Comparison of ENCODE assay signal across 14 cellular contexts in genomic region chr7:79741684-79742083, GRCh38.
DNase-seq lines count a peak whose midpoint lies in the region; FAIRE-seq and TF ChIP-seq lines count a peak whose summit lies in the region.
"Had no signal": no experiment of that assay in that cellular context is flagged by ENCODE, and none has a peak within 500 bp of the region (broad histone marks: within the 10 kb centered on the region; RNA-seq: fewer than 3 reads in every experiment).

No MANE protein-coding gene starts in this region.

- H3K18ac ChIP-seq in H9 (ENCODE audit: insufficient read length, low read depth, low read length) = no peak overlapping the region

- no peaks in the 10 kb centered on the region for H3K4me1 Mint-ChIP-seq in H9
- no peaks in the 10 kb centered on the region for H3K4me1 Mint-ChIP-seq in osteocyte (ENCODE audit: unreplicated experiment)
- H3K4me1 Mint-ChIP-seq: nephron had no signal

- H3K27ac Mint-ChIP-seq in H9 (no peak overlapping the region), osteocyte (ENCODE audit: unreplicated experiment) (no peak overlapping the region)
- H3K27ac Mint-ChIP-seq: activated T-cell treated with anti-CD3 and anti-CD28 coated beads, Interleukin-2, amount 50 U/mL, for 24 hours; nephron had no signal

- TF ChIP-seq CTCF in H9 (conservative IDR thresholded peaks at IDR 0.05) (peak; percentile 52), PC-9 (conservative IDR thresholded peaks at IDR 0.05) (peak; percentile 66), epithelial cell of proximal tubule (conservative IDR thresholded peaks at IDR 0.05; ENCODE audit: low read depth, low read length) (peak; percentile 54), osteocyte (IDR thresholded peaks at IDR 0.05) (peak; percentile 25), kidney (IDR thresholded peaks at IDR 0.05; ENCODE audit: borderline replicate concordance, extremely low read depth, insufficient read depth) (no peak)

- H2BK120ac ChIP-seq in H9 (ENCODE audit: low read depth, low read length, poor library complexity, severe bottlenecking) = no peak overlapping the region

- DNase-seq in H9 (no peak), PC-9 (no peak), epithelial cell of proximal tubule (ENCODE audit: low read depth) (no peak), osteocyte (ENCODE audit: extremely low spot score, unreplicated experiment) (no peak), kidney (no peak), NCI-H2171 treated with DMSO at 0.1 percent for 48 hours (lab: John Stamatoyannopoulos, UW) (no peak)
- DNase-seq in activated effector memory CD4-positive, alpha-beta T cell treated with Interleukin-2 at 50 U/mL for 16 hours = no peak
- DNase-seq: activated CD4-positive, CD25-positive, alpha-beta regulatory T cell; activated T-cell treated with anti-CD3 and anti-CD28 coated beads, Interleukin-2, amount 50 U/mL, for 24 hours; NCI-H146; NCI-H774; small intestine; thyroid gland had no signal

- no peak overlapping the region for H2BK15ac ChIP-seq in H9 (ENCODE audit: low read depth, low read length)

- H3K79me2 ChIP-seq in H9 (ENCODE audit: insufficient read depth, low read length) (no peaks in the 10 kb centered on the region), PC-9 (ENCODE audit: low read depth) (no peaks in the 10 kb centered on the region)

- BruUV-seq in PC-9 (replicated peaks; lab: Mats Ljungman, UMichigan) = no TSS peak

- no peak overlapping the region for H3K9ac ChIP-seq in H9 (ENCODE audit: extremely low read depth, insufficient read length, low read length)
- no peak overlapping the region for H3K9ac ChIP-seq in kidney (ENCODE audit: low read length in 2 of 2)

- peaks cover 4% of the 10 kb centered on the region; the same call in 1 of the 2 replicates for H3K9me2 ChIP-seq in PC-9 (ENCODE audit: insufficient read depth)

- H3K4me3 ChIP-seq in PC-9 (no peak overlapping the region), epithelial cell of proximal tubule (ENCODE audit: low read depth, low read length) (no peak overlapping the region), kidney (ENCODE audit: low read length in 2 of 2) (no peak overlapping the region)
- H3K4me3 ChIP-seq: thyroid gland had no signal

- H4K20me1 ChIP-seq in H9 (ENCODE audit: control insufficient read depth, insufficient read depth, insufficient read length) (no peaks in the 10 kb centered on the region), PC-9 (ENCODE audit: insufficient read depth) (0 out of 2 replicates have a peak, but pooled peaks cover 2% of the 10 kb centered on the region)

- H2AK5ac ChIP-seq in H9 (ENCODE audit: insufficient read length, low read length) = no peak overlapping the region

- H2AFZ ChIP-seq in H9 (ENCODE audit: low read length) (no peak overlapping the region), PC-9 (peak overlapping the region; percentile 23; the same call in 1 of the 2 replicates)

- H3K4me2 ChIP-seq in H9 (ENCODE audit: insufficient read depth, insufficient read length, low read length) (no peak overlapping the region), PC-9 (no peak overlapping the region)

- H3K36me3 ChIP-seq in PC-9 (ENCODE audit: low read depth) = no peaks in the 10 kb centered on the region
- H3K36me3 ChIP-seq in kidney (ENCODE audit: control insufficient read depth in 1 of 2, insufficient read depth in 2 of 2, low read length in 2 of 2) = no peaks in the 10 kb centered on the region
- H3K36me3 ChIP-seq: thyroid gland had no signal

- no peak overlapping the region for H4K8ac ChIP-seq in H9 (replicated peaks; ENCODE audit: insufficient read length, low read depth, low read length)

- H3T11ph ChIP-seq in H9 (ENCODE audit: low read length) = no peak overlapping the region

- H3F3A ChIP-seq in PC-9 (ENCODE audit: insufficient read depth, low read depth) = no peaks in the 10 kb centered on the region

- H3K9me3 ChIP-seq in H9 (ENCODE audit: control insufficient read depth, low read depth, low read length) (no peaks in the 10 kb centered on the region), PC-9 (ENCODE audit: insufficient read depth, low read depth) (no peaks in the 10 kb centered on the region), kidney (ENCODE audit: control insufficient read depth in 1 of 2, low read length in 2 of 2) (no peaks in the 10 kb centered on the region)
- H3K9me3 ChIP-seq: thyroid gland had no signal

- H3K14ac ChIP-seq in H9 (ENCODE audit: insufficient read depth, low read length) = no peak overlapping the region

- H3K36me3 Mint-ChIP-seq in H9 (ENCODE audit: insufficient read depth in 1 of 3, low read depth in 3 of 3) (no peaks in the 10 kb centered on the region), osteocyte (ENCODE audit: unreplicated experiment) (no peaks in the 10 kb centered on the region)

- H3K4me3 Mint-ChIP-seq in H9 (no peak overlapping the region), osteocyte (ENCODE audit: unreplicated experiment) (no peak overlapping the region)
- H3K4me3 Mint-ChIP-seq: activated T-cell treated with anti-CD3 and anti-CD28 coated beads, Interleukin-2, amount 50 U/mL, for 24 hours; nephron had no signal

- H2BK12ac ChIP-seq in H9 (ENCODE audit: insufficient read length, low read depth, low read length) = no peak overlapping the region

- FAIRE-seq in kidney (lab: Jason Lieb, UNC) = no peak
- FAIRE-seq: small intestine had no signal

- H3K9me3 Mint-ChIP-seq in H9 (no peaks in the 10 kb centered on the region), osteocyte (ENCODE audit: unreplicated experiment) (no peaks in the 10 kb centered on the region)

- no peak overlapping the region for H2BK20ac ChIP-seq in H9 (ENCODE audit: low read depth, low read length, poor library complexity, severe bottlenecking)

- no peak overlapping the region for H3K27ac ChIP-seq in H9 (ENCODE audit: insufficient read length, low read depth, low read length)
- H3K27ac ChIP-seq in PC-9 = no peak overlapping the region
- H3K27ac ChIP-seq in kidney (ENCODE audit: low read depth in 2 of 2, low read length in 2 of 2) = no peak overlapping the region
- H3K27ac ChIP-seq: thyroid gland had no signal

- H3K4me1 ChIP-seq in H9 (ENCODE audit: insufficient read depth, low read length) (no peaks in the 10 kb centered on the region), PC-9 (replicated peaks; ENCODE audit: insufficient read depth) (no peaks in the 10 kb centered on the region), kidney (ENCODE audit: control insufficient read depth in 1 of 2, insufficient read depth in 1 of 2, low read depth in 1 of 2, low read length in 2 of 2) (no peaks in the 10 kb centered on the region)
- H3K4me1 ChIP-seq: thyroid gland had no signal

- no peak overlapping the region for H3K23ac ChIP-seq in H9 (ENCODE audit: insufficient read length, low read depth, low read length)

- no peaks in the 10 kb centered on the region for H3K79me1 ChIP-seq in H9 (ENCODE audit: insufficient read depth, low read depth, low read length, poor library complexity, severe bottlenecking)

- H3K23me2 ChIP-seq in H9 (ENCODE audit: insufficient read length, low read depth, low read length, poor library complexity, severe bottlenecking) = no peaks in the 10 kb centered on the region

- H3K56ac ChIP-seq in H9 (ENCODE audit: insufficient read length, low read depth, low read length) = no peak overlapping the region

- no peak overlapping the region for H4K5ac ChIP-seq in H9 (ENCODE audit: insufficient read length, low read depth, low read length)

- no peak overlapping the region for H3K4ac ChIP-seq in H9 (ENCODE audit: low read depth, low read length)

- CTCF ChIA-PET in PC-9 (lab: Charles Lee) = interaction anchor here (0.6 to 0.8 kb wide), 2 partner anchors 259 to 443 kb away, joined by 4 to 7 read pairs; no protein-coding TSS in a partner anchor

- no peak overlapping the region for H2BK5ac ChIP-seq in H9 (ENCODE audit: insufficient read length, low read length)

- intact Hi-C loops in PC-9 (cut with micrococcal nuclease; ENCODE audit: unreplicated experiment) = loop anchor here (1.0 kb wide), 2 partner anchors 443 to 469 kb away; no protein-coding TSS in a partner anchor
- intact Hi-C loops in kidney (cut with DNase I) = no loop called here

- no peaks in the 10 kb centered on the region; the same call in 1 of the 2 replicates for H3K27me3 Mint-ChIP-seq in H9 (ENCODE audit: low read depth)
- H3K27me3 Mint-ChIP-seq in osteocyte (ENCODE audit: unreplicated experiment) = peaks cover 9% of the 10 kb centered on the region
- H3K27me3 Mint-ChIP-seq: activated T-cell treated with anti-CD3 and anti-CD28 coated beads, Interleukin-2, amount 50 U/mL, for 24 hours had no signal

- H4K91ac ChIP-seq in H9 (ENCODE audit: insufficient read length, low read depth, low read length) = no peak overlapping the region

- no CpG with 5 or more reads among the region's 3 CpGs for WGBS in H9 (ENCODE audit: extremely low coverage, insufficient read length, low lambda C conversion rate)

- H3K27me3 ChIP-seq in H9 (ENCODE audit: insufficient read depth, low read length) (no peaks in the 10 kb centered on the region), PC-9 (ENCODE audit: insufficient read depth, low read depth) (no peaks in the 10 kb centered on the region)
- H3K27me3 ChIP-seq: thyroid gland had no signal

- POLR2A ChIA-PET in PC-9 (lab: Charles Lee; ENCODE audit: unreplicated experiment) = no interaction called here
